Comparison of ENCODE assay signal across 12 cellular contexts in the genomic region with DNA sequence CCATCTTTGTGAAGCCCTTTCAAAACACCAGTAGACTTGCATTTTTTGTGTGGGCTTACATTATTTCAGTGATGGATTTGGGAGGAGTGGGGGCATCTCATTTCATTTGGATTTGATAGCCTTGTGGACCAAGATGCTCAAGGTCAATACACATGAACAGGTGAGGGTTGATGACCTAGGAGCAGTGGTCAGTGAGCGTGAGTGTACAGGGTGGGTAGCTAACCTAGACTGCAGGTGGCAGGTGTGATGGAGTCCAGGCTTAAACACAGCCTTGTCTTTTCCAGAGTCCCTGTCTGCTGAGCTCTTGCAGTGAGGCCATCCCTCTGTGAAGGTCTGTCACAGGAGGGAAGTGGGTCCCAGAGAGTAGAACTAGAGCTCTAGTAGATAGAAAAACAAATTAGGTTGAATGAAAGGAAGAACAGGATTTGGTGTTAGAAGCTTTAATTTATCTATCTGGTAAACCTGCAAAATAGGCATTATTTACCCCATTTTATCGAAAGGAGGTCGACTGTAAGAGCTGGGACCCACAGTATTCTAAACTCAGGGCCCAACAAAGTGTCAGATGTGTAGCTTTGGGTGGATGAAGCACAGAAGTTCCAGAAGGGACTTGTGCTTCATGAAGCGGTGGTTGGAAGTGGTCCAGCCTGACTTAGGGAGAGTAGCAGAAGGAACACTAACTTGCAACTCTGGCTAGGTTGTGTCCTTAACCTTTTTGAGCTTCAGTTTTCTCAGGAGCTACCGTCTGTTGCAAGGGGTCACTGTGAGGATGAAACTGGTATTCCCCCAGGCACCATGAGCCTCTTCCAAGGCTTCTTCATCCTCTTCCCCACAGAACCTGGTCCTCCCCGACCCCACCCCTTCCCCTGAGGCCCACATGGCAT. TPM values are rescaled to one million over a fixed set of nuclear protein-coding genes. Genes with fewer than 3 reads are reported as not detected.
DNase-seq lines count a peak whose midpoint lies in the region; ATAC-seq and TF ChIP-seq lines count a peak whose summit lies in the region.
"Had no signal": no experiment of that assay in that cellular context is flagged by ENCODE, and none has a peak within 500 bp of the region (broad histone marks: within the 10 kb centered on the region; RNA-seq: fewer than 3 reads in every experiment).

No MANE protein-coding gene starts in this region.

- peak overlapping the region; percentile 61 to 75 for H3K27ac Mint-ChIP-seq in T-cell

- DNase-seq in left ventricle myocardium superior (peak; percentile 32), heart left ventricle (no peak), T-cell (no peak), fibroblast of gingiva (ENCODE audit: low read depth) (peak; percentile 36), thyroid gland (peak; percentile 38 to 43), NCI-H1436 (lab: John Stamatoyannopoulos, UW) (no peak)

- TF ChIP-seq POLR2A in heart left ventricle (IDR thresholded peaks at IDR 0.05) = no peak
- no peak for TF ChIP-seq POLR2A in thyroid gland (IDR thresholded peaks at IDR 0.05)

- H3K9me3 Mint-ChIP-seq in T-cell = no peaks in the 10 kb centered on the region

- peak overlapping the region in 1 of 12 donors; percentile 24 for H3K27ac ChIP-seq in heart left ventricle
- H3K27ac ChIP-seq in thyroid gland = no peak overlapping the region
- H3K27ac ChIP-seq: C4-2B had no signal

- peaks cover 25% of the 10 kb centered on the region for H3K36me3 Mint-ChIP-seq in T-cell

- H3K4me3 Mint-ChIP-seq in T-cell = no peak overlapping the region

- intact Hi-C loops in left ventricle myocardium superior (cut with micrococcal nuclease) = no loop called here
- intact Hi-C loops in heart left ventricle (cut with DNase I) = loop anchor here in 9 of 10 donors (1.0 to 5.0 kb wide), 3 partner anchors 43 to 44 kb away; no protein-coding TSS in a partner anchor
- intact Hi-C loops in thyroid gland (cut with DNase I) = loop anchor here (5.0 kb wide), 1 partner anchor 43 kb away; no protein-coding TSS in a partner anchor

- CTCF ChIA-PET in T-cell (lab: Charles Lee) = interaction anchor here (0.6 to 6.8 kb wide), 22 partner anchors 8 to 491 kb away, joined by 3 to 166 read pairs (median 7); a partner anchor contains a TSS

- TF ChIP-seq CTCF in heart left ventricle (IDR thresholded peaks at IDR 0.05) (no peak), thyroid gland (IDR thresholded peaks at IDR 0.05) (no peak)

- H3K4me3 ChIP-seq in heart left ventricle = no peak overlapping the region
- no peak overlapping the region for H3K4me3 ChIP-seq in thyroid gland (replicated peaks in 1 of 3)
- H3K4me3 ChIP-seq: cardiac muscle cell, stomach had no signal

- WGBS in heart left ventricle, 4 donors = 77 to 83% (median 79%) methylated on average over 6 of the region's 6 CpGs
- WGBS in thyroid gland, 2 donors = 78 to 88% methylated on average over 6 of the region's 6 CpGs

- H3K27me3 ChIP-seq in heart left ventricle (no peaks in the 10 kb centered on the region), thyroid gland (no peaks in the 10 kb centered on the region)
- H3K27me3 ChIP-seq: cardiac muscle cell, stomach had no signal

- peaks cover 0 to 11% (median 11%) of the 10 kb centered on the region in 3 donors for H3K4me1 Mint-ChIP-seq in T-cell

- H3K4me1 ChIP-seq in heart left ventricle = peaks cover 11 to 53% (median 37%) of the 10 kb centered on the region in 12 donors
- peaks cover 13 to 17% of the 10 kb centered on the region in 2 donors for H3K4me1 ChIP-seq in thyroid gland

- POLR2A ChIA-PET in T-cell (lab: Charles Lee) = interaction anchor here (0.7 to 1.5 kb wide), 4 partner anchors 23 to 50 kb away, joined by 3 to 6 read pairs (median 4); a partner anchor contains a TSS

- H3K9me3 ChIP-seq in heart left ventricle = no peaks in the 10 kb centered on the region
- H3K9me3 ChIP-seq in thyroid gland = no peaks in the 10 kb centered on the region
- H3K9me3 ChIP-seq: stomach had no signal

- no peaks in the 10 kb centered on the region for H3K27me3 Mint-ChIP-seq in T-cell

- H3K36me3 ChIP-seq in heart left ventricle = peaks cover 3 to 56% (median 50%) of the 10 kb centered on the region in 9 donors
- H3K36me3 ChIP-seq in thyroid gland = peaks cover 35% of the 10 kb centered on the region in 2 donors

- ATAC-seq in left ventricle myocardium superior (no peak), heart left ventricle (no peak), T-cell (replicated peaks in 1 of 4) (peak in 1 of 4 experiments; percentile 3), GM19023 (IDR thresholded peaks at IDR 0.05; ENCODE audit: unreplicated experiment) (no peak), HG03378 (IDR thresholded peaks at IDR 0.05; ENCODE audit: unreplicated experiment) (no peak)

RNA-seq across cellular contexts. Expression of a gene that starts 18.2 kb away (rescaled TPM):
- total RNA-seq in left ventricle myocardium superior (18.6 TPM), heart left ventricle (10 to 100 TPM in 8 of 9 donors, 1 to 10 TPM in 1; 8.3 to 26.8 (median 17.8) TPM), T-cell (10 to 100 TPM in 1 of 5 donors, 1 to 10 TPM in 4; 3.2 to 15.3 (median 6.2) TPM), thyroid gland (10 to 100 TPM in 2 of 4 donors, 1 to 10 TPM in 2; 5.7 to 16.4 (median 9.5) TPM)
- 10 to 100 TPM; 12.0 to 18.6 TPM for polyA plus RNA-seq in heart left ventricle

RNA-seq across cellular contexts. Expression of a gene that starts 23.1 kb away (rescaled TPM):
- total RNA-seq in left ventricle myocardium superior = 241 TPM
- total RNA-seq in heart left ventricle = 100 to 1,000 TPM; 152 to 251 (median 209) TPM
- 100 to 1,000 TPM in 1 of 2 donors, 10 to 100 TPM in 1; 75.7 to 159 TPM for polyA plus RNA-seq in heart left ventricle
- total RNA-seq in T-cell = 100 to 1,000 TPM in 3 of 5 donors, 10 to 100 TPM in 2; 88.3 to 128 (median 102) TPM
- total RNA-seq in thyroid gland = 10 to 100 TPM; 80.9 to 91.6 (median 83.5) TPM

RNA-seq across cellular contexts. Expression of a gene that starts 28.9 kb away (rescaled TPM):
- not detected for total RNA-seq in left ventricle myocardium superior
- not detected for total RNA-seq in heart left ventricle
- not detected for polyA plus RNA-seq in heart left ventricle
- under 1 TPM in 2 of 5 donors, not detected in 3; 0.10 to 0.12 TPM for total RNA-seq in T-cell
- total RNA-seq in thyroid gland = not detected
- total RNA-seq: cardiac muscle cell, myocyte, stomach had no signal
- polyA plus RNA-seq: stomach had no signal

RNA-seq across cellular contexts. Expression of a gene that starts 50.5 kb away (rescaled TPM):
- 4.9 TPM for total RNA-seq in left ventricle myocardium superior
- 10 to 100 TPM in 2 of 9 donors, 1 to 10 TPM in 7; 4.1 to 30.4 (median 5.9) TPM for total RNA-seq in heart left ventricle
- polyA plus RNA-seq in heart left ventricle = 1 to 10 TPM; 5.0 to 9.7 TPM
- under 1 TPM in 2 of 5 donors, not detected in 3; 0.09 to 0.29 TPM for total RNA-seq in T-cell
- 10 to 100 TPM; 34.4 to 68.8 (median 61.0) TPM for total RNA-seq in thyroid gland

Comparison
In these comparisons a context has a peak if more than half of its experiments do, and no peak if none do; other contexts are left out.
1. DNase-seq: peak in left ventricle myocardium superior (single experiment), fibroblast of gingiva (single experiment) and thyroid gland (2 of 2); none in heart left ventricle (0 of 5), T-cell (0 of 34) and NCI-H1436 (single experiment).